18 cellular contexts compared by ENCODE assay signal in genomic region chr15:94367726-94368535, GRCh38.
"Had no signal": no experiment of that assay in that cellular context is flagged by ENCODE, and none has a peak within 500 bp of the region (broad histone marks: within the 10 kb centered on the region; RNA-seq: fewer than 3 reads in every experiment).

No MANE protein-coding gene starts in this region.

- H3K9me3 ChIP-seq: esophagus squamous epithelium, tibial nerve had no signal

- H3K27me3 ChIP-seq: brain microvascular endothelial cell, esophagus squamous epithelium, tibial nerve had no signal

- H3K4me3 Mint-ChIP-seq: activated CD8-positive, alpha-beta T cell treated with anti-CD3 and anti-CD28 coated beads for 36 hours; activated naive CD8-positive, alpha-beta T cell treated with anti-CD3 and anti-CD28 coated beads, Interleukin-2, amount 10 ng/mL, durations not matched to agents 7 days and 5 days; WTC11 had no signal

- FAIRE-seq: endothelial cell of umbilical vein had no signal

- H3K36me3 Mint-ChIP-seq: WTC11 had no signal

- H3K4me3 ChIP-seq: esophagus squamous epithelium, tibial nerve had no signal

- H3K27ac Mint-ChIP-seq: activated CD8-positive, alpha-beta T cell treated with anti-CD3 and anti-CD28 coated beads for 36 hours; activated naive CD8-positive, alpha-beta T cell treated with anti-CD3 and anti-CD28 coated beads, Interleukin-2, amount 10 ng/mL, durations not matched to agents 7 days and 5 days; WTC11 had no signal

- ATAC-seq: activated CD8-positive, alpha-beta T cell treated with anti-CD3 and anti-CD28 coated beads for 36 hours; WTC11 had no signal

- DNase-seq: activated CD4-positive, alpha-beta T cell treated with anti-CD3 and anti-CD28 coated beads for 4 hours; activated CD8-positive, alpha-beta memory T cell treated with anti-CD3 and anti-CD28 coated beads, Interleukin-2, amount 50 U/mL, for 4 hours; activated CD8-positive, alpha-beta T cell treated with anti-CD3 and anti-CD28 coated beads for 36 hours; activated gamma-delta T cell treated with Interleukin-2 at 50 U/mL for 16 hours; activated naive CD8-positive, alpha-beta T cell treated with anti-CD3 and anti-CD28 coated beads, Interleukin-2, amount 10 ng/mL, durations not matched to agents 7 days and 5 days; brain microvascular endothelial cell; cortex of kidney; effector CD4-positive, alpha-beta T cell; esophagus squamous epithelium; posterior cingulate gyrus; retina; stimulated activated CD4-positive, alpha-beta T cell treated with anti-CD3 and anti-CD28 coated beads, Interleukin-15, amount 100 ng/mL, for 24 hours; stimulated activated CD4-positive, alpha-beta T cell treated with anti-CD3 and anti-CD28 coated beads, Interleukin-4, amount 100 ng/mL, for 1 hour; stimulated activated naive CD4-positive, alpha-beta T cell; substantia nigra had no signal

- H3K4me1 ChIP-seq: tibial nerve had no signal

- H3K27me3 Mint-ChIP-seq: activated CD8-positive, alpha-beta T cell treated with anti-CD3 and anti-CD28 coated beads for 36 hours; activated naive CD8-positive, alpha-beta T cell treated with anti-CD3 and anti-CD28 coated beads, Interleukin-2, amount 10 ng/mL, durations not matched to agents 7 days and 5 days had no signal

- H3K4me1 Mint-ChIP-seq: activated naive CD8-positive, alpha-beta T cell treated with anti-CD3 and anti-CD28 coated beads, Interleukin-2, amount 10 ng/mL, durations not matched to agents 7 days and 5 days had no signal

- H3K36me3 ChIP-seq: brain microvascular endothelial cell, tibial nerve had no signal

- H3K27ac ChIP-seq: brain microvascular endothelial cell, esophagus squamous epithelium had no signal

- H3K9me3 Mint-ChIP-seq: activated CD8-positive, alpha-beta T cell treated with anti-CD3 and anti-CD28 coated beads for 36 hours; activated naive CD8-positive, alpha-beta T cell treated with anti-CD3 and anti-CD28 coated beads, Interleukin-2, amount 10 ng/mL, durations not matched to agents 7 days and 5 days; WTC11 had no signal
